ENCODE assay signal across 1 cellular context in genomic region chr2:201643216-201643651, GRCh38.
TF ChIP-seq lines count a peak whose summit lies in the region.

TMEM237 (minus strand) TSS chr2:201643503; CDS start chr2:201643400, 103 bp downstream.

TF ChIP-seq in HepG2, 621 proteins besides CTCF, POLR2A, EP300 and RAD21 (continues in another document):
- TF ChIP-seq ZNF687 (CRISPR knock-in tag; IDR thresholded peaks at IDR 0.05) (peak; percentile 75), SIN3B (IDR thresholded peaks at IDR 0.05; ENCODE audit: low read length) (no peak), ZBTB46 (CRISPR knock-in tag; IDR thresholded peaks at IDR 0.05; ENCODE audit: borderline replicate concordance) (no peak), NONO (IDR thresholded peaks at IDR 0.05) (no peak), NONO (CRISPR knock-in tag; conservative IDR thresholded peaks at IDR 0.05) (0 out of 2 replicates have a peak, but pooled peaks have one; percentile 18), THYN1 (CRISPR knock-in tag; IDR thresholded peaks at IDR 0.05; ENCODE audit: borderline replicate concordance, low read depth) (no peak), ZNF841 (CRISPR knock-in tag; IDR thresholded peaks at IDR 0.05; ENCODE audit: borderline replicate concordance) (peak; percentile 31; the same call in 1 of the 2 replicates), FOXJ3 (CRISPR knock-in tag; IDR thresholded peaks at IDR 0.05; ENCODE audit: borderline replicate concordance) (0 out of 2 replicates have a peak, but pooled peaks have one; percentile 28), SIX1 (CRISPR knock-in tag; IDR thresholded peaks at IDR 0.05; ENCODE audit: borderline replicate concordance) (no peak), SRSF9 (IDR thresholded peaks at IDR 0.05; ENCODE audit: borderline replicate concordance, insufficient read depth, low read depth, low read length, poor library complexity, severe bottlenecking) (no peak), NFYB (CRISPR knock-in tag; IDR thresholded peaks at IDR 0.05) (peak; percentile 4; the same call in 1 of the 2 replicates), FOXP1 (IDR thresholded peaks at IDR 0.05) (no peak), FOXP1 (CRISPR knock-in tag; IDR thresholded peaks at IDR 0.05) (peak; percentile 31; the same call in 1 of the 2 replicates), ZFP90 (CRISPR knock-in tag; IDR thresholded peaks at IDR 0.05; ENCODE audit: borderline replicate concordance) (peak; percentile 46; the same call in 1 of the 2 replicates), NAIF1 (CRISPR knock-in tag; IDR thresholded peaks at IDR 0.05; ENCODE audit: borderline replicate concordance) (no peak), ZNF264 (CRISPR knock-in tag; IDR thresholded peaks at IDR 0.05) (0 out of 2 replicates have a peak, but pooled peaks have one; percentile 10), KLF13 (CRISPR knock-in tag; IDR thresholded peaks at IDR 0.05) (no peak), ZNF33A (CRISPR knock-in tag; IDR thresholded peaks at IDR 0.05; ENCODE audit: borderline replicate concordance) (no peak), ZNF547 (CRISPR knock-in tag; IDR thresholded peaks at IDR 0.05) (no peak), KLF9 (CRISPR knock-in tag; IDR thresholded peaks at IDR 0.05; ENCODE audit: low read depth) (no peak), NFRKB (IDR thresholded peaks at IDR 0.05) (no peak), MAZ (IDR thresholded peaks at IDR 0.05; ENCODE audit: borderline replicate concordance, low read depth, low read length) (no peak), MAZ (CRISPR knock-in tag; IDR thresholded peaks at IDR 0.05; ENCODE audit: low read depth) (0 out of 2 replicates have a peak, but pooled peaks have one; percentile 14), FOXC1 (CRISPR knock-in tag; IDR thresholded peaks at IDR 0.05; ENCODE audit: borderline replicate concordance) (no peak), MXI1 (IDR thresholded peaks at IDR 0.05; ENCODE audit: borderline replicate concordance, low read depth, low read length) (no peak), SOX5 (CRISPR knock-in tag; IDR thresholded peaks at IDR 0.05; ENCODE audit: borderline replicate concordance) (no peak), TFDP1 (CRISPR knock-in tag; IDR thresholded peaks at IDR 0.05; ENCODE audit: borderline replicate concordance) (peak; percentile 66), CHCHD3 (CRISPR knock-in tag; IDR thresholded peaks at IDR 0.05) (0 out of 2 replicates have a peak, but pooled peaks have one; percentile 28), SP5 (CRISPR knock-in tag; IDR thresholded peaks at IDR 0.05; ENCODE audit: borderline replicate concordance, low read depth) (no peak), ZNF616 (CRISPR knock-in tag; IDR thresholded peaks at IDR 0.05; ENCODE audit: low read depth) (0 out of 2 replicates have a peak, but pooled peaks have one; percentile 18), ZFY (CRISPR knock-in tag; IDR thresholded peaks at IDR 0.05) (peak; percentile 59), ZNF674 (CRISPR knock-in tag; IDR thresholded peaks at IDR 0.05; ENCODE audit: low read depth) (0 out of 2 replicates have a peak, but pooled peaks have one; percentile 54), ZNF556 (CRISPR knock-in tag; IDR thresholded peaks at IDR 0.05; ENCODE audit: borderline replicate concordance) (peak; percentile 82; the same call in 1 of the 2 replicates), NCOA5 (CRISPR knock-in tag; IDR thresholded peaks at IDR 0.05) (no peak), SIX4 (CRISPR knock-in tag; IDR thresholded peaks at IDR 0.05) (no peak), AGO2 (optimal IDR thresholded peaks at IDR 0.05; ENCODE audit: low read depth, low read length) (peak; percentile 50), HNRNPLL (IDR thresholded peaks at IDR 0.05; ENCODE audit: low read depth, low read length, poor library complexity, severe bottlenecking) (peak; percentile 5), ZNF546 (CRISPR knock-in tag; conservative IDR thresholded peaks at IDR 0.05) (0 out of 2 replicates have a peak, but pooled peaks have one; percentile 10), SMC3 (IDR thresholded peaks at IDR 0.05; ENCODE audit: low read length) (no peak), ARHGAP35 (CRISPR knock-in tag; IDR thresholded peaks at IDR 0.05; ENCODE audit: borderline replicate concordance) (0 out of 2 replicates have a peak, but pooled peaks have one; percentile 13), AKAP8 (CRISPR knock-in tag; IDR thresholded peaks at IDR 0.05) (0 out of 2 replicates have a peak, but pooled peaks have one; percentile 21), KDM5B (CRISPR knock-in tag; IDR thresholded peaks at IDR 0.05; ENCODE audit: borderline replicate concordance) (0 out of 2 replicates have a peak, but pooled peaks have one; percentile 11), FOXA1 (IDR thresholded peaks at IDR 0.05) (no peak), FOXA1 (CRISPR knock-in tag; IDR thresholded peaks at IDR 0.05) (0 out of 2 replicates have a peak, but pooled peaks have one; percentile 30), TGIF2 (CRISPR knock-in tag; IDR thresholded peaks at IDR 0.05) (peak; percentile 21), ZNF18 (CRISPR knock-in tag; IDR thresholded peaks at IDR 0.05; ENCODE audit: insufficient replicate concordance) (no peak), ZNF691 (CRISPR knock-in tag; IDR thresholded peaks at IDR 0.05; ENCODE audit: borderline replicate concordance, low read depth) (0 out of 2 replicates have a peak, but pooled peaks have one; percentile 10), ZNF704 (CRISPR knock-in tag; IDR thresholded peaks at IDR 0.05; ENCODE audit: borderline replicate concordance) (peak; percentile 37; the same call in 1 of the 2 replicates)
- TF ChIP-seq, protein P1, sequence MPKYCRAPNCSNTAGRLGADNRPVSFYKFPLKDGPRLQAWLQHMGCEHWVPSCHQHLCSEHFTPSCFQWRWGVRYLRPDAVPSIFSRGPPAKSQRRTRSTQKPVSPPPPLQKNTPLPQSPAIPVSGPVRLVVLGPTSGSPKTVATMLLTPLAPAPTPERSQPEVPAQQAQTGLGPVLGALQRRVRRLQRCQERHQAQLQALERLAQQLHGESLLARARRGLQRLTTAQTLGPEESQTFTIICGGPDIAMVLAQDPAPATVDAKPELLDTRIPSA (CRISPR knock-in tag; IDR thresholded peaks at IDR 0.05; ENCODE audit: borderline replicate concordance), result peak; percentile 63; the same call in 1 of the 2 replicates
- TF ChIP-seq, protein P2, sequence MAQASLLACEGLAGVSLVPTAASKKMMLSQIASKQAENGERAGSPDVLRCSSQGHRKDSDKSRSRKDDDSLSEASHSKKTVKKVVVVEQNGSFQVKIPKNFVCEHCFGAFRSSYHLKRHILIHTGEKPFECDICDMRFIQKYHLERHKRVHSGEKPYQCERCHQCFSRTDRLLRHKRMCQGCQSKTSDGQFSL (CRISPR knock-in tag; IDR thresholded peaks at IDR 0.05), result peak; percentile 95
- TF ChIP-seq, protein P3, sequence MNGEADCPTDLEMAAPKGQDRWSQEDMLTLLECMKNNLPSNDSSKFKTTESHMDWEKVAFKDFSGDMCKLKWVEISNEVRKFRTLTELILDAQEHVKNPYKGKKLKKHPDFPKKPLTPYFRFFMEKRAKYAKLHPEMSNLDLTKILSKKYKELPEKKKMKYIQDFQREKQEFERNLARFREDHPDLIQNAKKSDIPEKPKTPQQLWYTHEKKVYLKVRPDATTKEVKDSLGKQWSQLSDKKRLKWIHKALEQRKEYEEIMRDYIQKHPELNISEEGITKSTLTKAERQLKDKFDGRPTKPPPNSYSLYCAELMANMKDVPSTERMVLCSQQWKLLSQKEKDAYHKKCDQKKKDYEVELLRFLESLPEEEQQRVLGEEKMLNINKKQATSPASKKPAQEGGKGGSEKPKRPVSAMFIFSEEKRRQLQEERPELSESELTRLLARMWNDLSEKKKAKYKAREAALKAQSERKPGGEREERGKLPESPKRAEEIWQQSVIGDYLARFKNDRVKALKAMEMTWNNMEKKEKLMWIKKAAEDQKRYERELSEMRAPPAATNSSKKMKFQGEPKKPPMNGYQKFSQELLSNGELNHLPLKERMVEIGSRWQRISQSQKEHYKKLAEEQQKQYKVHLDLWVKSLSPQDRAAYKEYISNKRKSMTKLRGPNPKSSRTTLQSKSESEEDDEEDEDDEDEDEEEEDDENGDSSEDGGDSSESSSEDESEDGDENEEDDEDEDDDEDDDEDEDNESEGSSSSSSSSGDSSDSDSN (CRISPR knock-in tag; IDR thresholded peaks at IDR 0.05), result peak; percentile 56; the same call in 1 of the 2 replicates
- TF ChIP-seq, protein P4, sequence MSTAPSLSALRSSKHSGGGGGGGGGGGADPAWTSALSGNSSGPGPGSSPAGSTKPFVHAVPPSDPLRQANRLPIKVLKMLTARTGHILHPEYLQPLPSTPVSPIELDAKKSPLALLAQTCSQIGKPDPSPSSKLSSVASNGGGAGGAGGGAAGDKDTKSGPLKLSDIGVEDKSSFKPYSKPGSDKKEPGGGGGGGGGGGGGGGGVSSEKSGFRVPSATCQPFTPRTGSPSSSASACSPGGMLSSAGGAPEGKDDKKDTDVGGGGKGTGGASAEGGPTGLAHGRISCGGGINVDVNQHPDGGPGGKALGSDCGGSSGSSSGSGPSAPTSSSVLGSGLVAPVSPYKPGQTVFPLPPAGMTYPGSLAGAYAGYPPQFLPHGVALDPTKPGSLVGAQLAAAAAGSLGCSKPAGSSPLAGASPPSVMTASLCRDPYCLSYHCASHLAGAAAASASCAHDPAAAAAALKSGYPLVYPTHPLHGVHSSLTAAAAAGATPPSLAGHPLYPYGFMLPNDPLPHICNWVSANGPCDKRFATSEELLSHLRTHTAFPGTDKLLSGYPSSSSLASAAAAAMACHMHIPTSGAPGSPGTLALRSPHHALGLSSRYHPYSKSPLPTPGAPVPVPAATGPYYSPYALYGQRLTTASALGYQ (CRISPR knock-in tag; IDR thresholded peaks at IDR 0.05), result 0 out of 2 replicates have a peak, but pooled peaks have one; percentile 4
